ENCODE assay signal across 12 cellular contexts in genomic region chr4:16897351-16897750, GRCh38. TPM values are rescaled to one million over a fixed set of nuclear protein-coding genes. Genes with fewer than 3 reads are reported as not detected.
DNase-seq lines count a peak whose midpoint lies in the region; ATAC-seq, FAIRE-seq and TF ChIP-seq lines count a peak whose summit lies in the region.
"Had no signal": no experiment of that assay in that cellular context is flagged by ENCODE, and none has a peak within 500 bp of the region (broad histone marks: within the 10 kb centered on the region; RNA-seq: fewer than 3 reads in every experiment).

No MANE protein-coding gene starts in this region.

- peak overlapping the region; percentile 88 for H3K4me2 ChIP-seq in fibroblast of lung (ENCODE audit: extremely low read depth, insufficient read depth, low read length)
- H3K4me2 ChIP-seq: A549 had no signal

- H3K27me3 ChIP-seq in heart left ventricle (no peaks in the 10 kb centered on the region), fibroblast of lung (ENCODE audit: control insufficient read depth, insufficient read depth, low read length) (no peaks in the 10 kb centered on the region), uterus (no peaks in the 10 kb centered on the region)

- no peak for DNase-seq in heart left ventricle
- no peak for DNase-seq in cardiac septum (ENCODE audit: low spot score)
- peak; percentile 28 to 32 for DNase-seq in fibroblast of lung (ENCODE audit: low read depth in 2 of 2)
- DNase-seq in uterus, result no peak
- no peak for DNase-seq in GDM1 (lab: John Stamatoyannopoulos, UW)
- DNase-seq in D341Med (ENCODE audit: low spot score), result no peak
- DNase-seq in RCC 7860 (ENCODE audit: low spot score), result no peak
- DNase-seq: activated CD8-positive, alpha-beta memory T cell treated with anti-CD3 and anti-CD28 coated beads, Interleukin-2, amount 10 ng/mL, durations not matched to agents 7 days and 5 days; SHP77 had no signal

- no peak for TF ChIP-seq POLR2A in heart left ventricle (IDR thresholded peaks at IDR 0.05)
- no peak for TF ChIP-seq POLR2A in uterus (IDR thresholded peaks at IDR 0.05)

- intact Hi-C loops in heart left ventricle (cut with DNase I) (loop anchor here in 3 of 10 donors (5.0 to 10.0 kb wide), 6 partner anchors 35 to 425 kb away; no protein-coding TSS in a partner anchor), cardiac septum (cut with DNase I) (loop anchor here (5.0 kb wide), 1 partner anchor 105 kb away; no protein-coding TSS in a partner anchor), uterus (cut with DNase I; ENCODE audit: low total_unique reads) (loop anchor here (10.0 kb wide), 1 partner anchor 133 kb away; no protein-coding TSS in a partner anchor)

- H3K9me3 ChIP-seq in heart left ventricle (no peaks in the 10 kb centered on the region), fibroblast of lung (ENCODE audit: control insufficient read depth, insufficient read depth, low read depth, low read length) (no peaks in the 10 kb centered on the region), uterus (no peaks in the 10 kb centered on the region)
- H3K9me3 ChIP-seq: A549, neutrophil had no signal

- H3K27ac ChIP-seq in heart left ventricle (peak overlapping the region; percentile 35 to 87 (median 77)), fibroblast of lung (ENCODE audit: insufficient read depth, low read length) (peak overlapping the region; percentile 63), uterus (peak overlapping the region; percentile 87 to 89)
- H3K27ac ChIP-seq: A549, neutrophil had no signal

- H3K79me2 ChIP-seq in fibroblast of lung (ENCODE audit: control insufficient read depth, insufficient read depth, low read length), result peaks cover 29% of the 10 kb centered on the region

- 13 to 27% (median 20%) methylated on average over 4 of the region's 4 CpGs for WGBS in heart left ventricle, 4 donors

- peak overlapping the region; percentile 87 to 95 (median 90) for H3K4me3 Mint-ChIP-seq in nephron
- H3K4me3 Mint-ChIP-seq: activated CD8-positive, alpha-beta memory T cell treated with anti-CD3 and anti-CD28 coated beads, Interleukin-2, amount 10 ng/mL, durations not matched to agents 7 days and 5 days had no signal

- no peaks in the 10 kb centered on the region for H3K9me3 Mint-ChIP-seq in nephron

- H4K20me1 ChIP-seq in fibroblast of lung (ENCODE audit: control insufficient read depth, extremely low read depth, insufficient read depth, low read length), result no peaks in the 10 kb centered on the region

- no peaks in the 10 kb centered on the region for H3K27me3 Mint-ChIP-seq in nephron (ENCODE audit: low read depth)

- H3K36me3 Mint-ChIP-seq in nephron (ENCODE audit: low read depth), result no peaks in the 10 kb centered on the region
- H3K36me3 Mint-ChIP-seq: activated CD8-positive, alpha-beta memory T cell treated with anti-CD3 and anti-CD28 coated beads, Interleukin-2, amount 10 ng/mL, durations not matched to agents 7 days and 5 days had no signal

- H3K27ac Mint-ChIP-seq in nephron, result peak overlapping the region; percentile 94 to 98 (median 96)
- H3K27ac Mint-ChIP-seq: activated CD8-positive, alpha-beta memory T cell treated with anti-CD3 and anti-CD28 coated beads, Interleukin-2, amount 10 ng/mL, durations not matched to agents 7 days and 5 days had no signal

- H3K9ac ChIP-seq in fibroblast of lung (ENCODE audit: insufficient read depth, low read length), result peak overlapping the region; percentile 27

- no peak for FAIRE-seq in RCC 7860 (lab: Jason Lieb, UNC)
- FAIRE-seq: A549 had no signal

- no peak for TF ChIP-seq CTCF in heart left ventricle (IDR thresholded peaks at IDR 0.05)
- TF ChIP-seq CTCF in fibroblast of lung (conservative IDR thresholded peaks at IDR 0.05 in 1 of 2, IDR thresholded peaks at IDR 0.05 in 1 of 2; ENCODE audit: low read depth in 1 of 2, low read length in 2 of 2), result no peak
- TF ChIP-seq CTCF in nephron (IDR thresholded peaks at IDR 0.05; ENCODE audit: unreplicated experiment in 3 of 3), result no peak
- TF ChIP-seq CTCF in uterus (IDR thresholded peaks at IDR 0.05), result no peak

- H3K4me1 Mint-ChIP-seq in nephron, result peaks cover 52% of the 10 kb centered on the region

- H3K4me1 ChIP-seq in heart left ventricle, result peaks cover 0 to 34% (median 6%) of the 10 kb centered on the region in 12 donors
- peaks cover 6% of the 10 kb centered on the region for H3K4me1 ChIP-seq in fibroblast of lung (ENCODE audit: control insufficient read depth, extremely low read depth, insufficient read depth, low read length)
- no peaks in the 10 kb centered on the region for H3K4me1 ChIP-seq in uterus
- H3K4me1 ChIP-seq: A549 had no signal

- no peaks in the 10 kb centered on the region for H3K36me3 ChIP-seq in heart left ventricle
- no peaks in the 10 kb centered on the region for H3K36me3 ChIP-seq in fibroblast of lung (ENCODE audit: control insufficient read depth, insufficient read depth, low read length)
- H3K36me3 ChIP-seq in uterus, result no peaks in the 10 kb centered on the region
- H3K36me3 ChIP-seq: neutrophil had no signal

- H3K4me3 ChIP-seq in heart left ventricle, result peak overlapping the region; percentile 34 to 87 (median 62)
- peak overlapping the region; percentile 75 to 78 (median 76) for H3K4me3 ChIP-seq in fibroblast of lung (replicated peaks in 1 of 4; ENCODE audit: control extremely low read depth in 1 of 4, insufficient read depth in 1 of 4, low read depth in 3 of 4, low read length in 4 of 4)
- H3K4me3 ChIP-seq in uterus, result peak overlapping the region; percentile 54 to 66
- H3K4me3 ChIP-seq: A549 had no signal

- ATAC-seq in heart left ventricle, result peak in 1 of 4 donors; percentile 6
- ATAC-seq: A549; activated CD8-positive, alpha-beta memory T cell treated with anti-CD3 and anti-CD28 coated beads, Interleukin-2, amount 10 ng/mL, durations not matched to agents 7 days and 5 days had no signal

- H2AFZ ChIP-seq in fibroblast of lung (ENCODE audit: low read length), result peak overlapping the region; percentile 19

RNA-seq across cellular contexts. Expression of gene LDB2, which starts 1.1 kb away (rescaled TPM):
- total RNA-seq in heart left ventricle (10 to 100 TPM in 8 of 9 donors, 1 to 10 TPM in 1; 9.5 to 38.7 (median 26.6) TPM), cardiac septum (33.3 TPM), fibroblast of lung (40.6 and 78.3 TPM in 2 replicates), uterus (100 to 1,000 TPM in 2 of 4 donors, 10 to 100 TPM in 2; 48.8 to 298 (median 152) TPM)
- polyA plus RNA-seq in heart left ventricle (10 to 100 TPM; 16.2 to 23.5 TPM), fibroblast of lung (41.6 and 65.2 TPM in 2 replicates)
- polyA plus RNA-seq in fibroblast of lung (2012), result 17.2 and 22.2 TPM in 2 replicates
- 156 and 160 TPM in 2 replicates for polyA minus RNA-seq in fibroblast of lung (ENCODE audit: low replicate concordance)
- total RNA-seq: activated CD8-positive, alpha-beta memory T cell treated with anti-CD3 and anti-CD28 coated beads, Interleukin-2, amount 10 ng/mL, durations not matched to agents 7 days and 5 days had no signal
- polyA plus RNA-seq: A549 had no signal

Comparison
In these comparisons a context has a peak if more than half of its experiments do, and no peak if none do; other contexts are left out.
1. DNase-seq: peak in fibroblast of lung (2 of 2); none in heart left ventricle (0 of 5), cardiac septum (single experiment), uterus (0 of 2), GDM1 (single experiment), D341Med (single experiment) and RCC 7860 (single experiment).
2. Peak in every context shown above with its lines, with median percentiles within 50 percentile points of each other: H3K27ac ChIP-seq and H3K4me3 ChIP-seq.